Comparison of ENCODE assay signal across 28 cellular contexts in genomic region chrX:43735534-43735933, GRCh38.
"Had no signal": no experiment of that assay in that cellular context is flagged by ENCODE, and none has a peak within 500 bp of the region (broad histone marks: within the 10 kb centered on the region; RNA-seq: fewer than 3 reads in every experiment).

No MANE protein-coding gene starts in this region.

- H3K27ac ChIP-seq: colonic mucosa, epithelial cell of prostate, esophagus squamous epithelium, heart right ventricle, left lung, lower lobe of right lung had no signal

- H3K4me3 ChIP-seq: colonic mucosa, esophagus squamous epithelium, heart right ventricle, left lung, lower lobe of right lung, mucosa of descending colon had no signal

- H3K27me3 Mint-ChIP-seq: dendritic cell treated with granulocyte-macrophage colony-stimulating factor and Interleukin-4, amounts not matched to agents 40 ng/mL and 50 ng/mL, for 4 days had no signal

- H3K36me3 ChIP-seq: colonic mucosa, gastrocnemius medialis had no signal

- H3K4me1 Mint-ChIP-seq: naive B cell had no signal

- H3K36me3 Mint-ChIP-seq: mesothelial cell of epicardium, naive B cell had no signal

- H3K27me3 ChIP-seq: colonic mucosa, esophagus squamous epithelium, gastrocnemius medialis had no signal

- H3K27ac Mint-ChIP-seq: dendritic cell treated with granulocyte-macrophage colony-stimulating factor and Interleukin-4, amounts not matched to agents 40 ng/mL and 50 ng/mL, for 4 days; effector memory CD8-positive, alpha-beta T cell; endodermal cell; mesothelial cell of epicardium; naive B cell had no signal

- H3K9me3 Mint-ChIP-seq: dendritic cell treated with granulocyte-macrophage colony-stimulating factor and Interleukin-4, amounts not matched to agents 40 ng/mL and 50 ng/mL, for 4 days; effector memory CD8-positive, alpha-beta T cell had no signal

- ATAC-seq: effector memory CD8-positive, alpha-beta T cell; esophagus mucosa; heart right ventricle; left cardiac atrium; left ventricle myocardium superior; mucosa of descending colon had no signal

- DNase-seq: colonic mucosa; cortex of kidney; effector CD8-positive, alpha-beta T cell; effector memory CD8-positive, alpha-beta T cell; endodermal cell; erythroblast; esophagus squamous epithelium; foreskin fibroblast; foreskin melanocyte; glutamatergic neuron; head of caudate nucleus; heart right ventricle; hippocampal formation; left cardiac atrium; left lung; left ventricle myocardium superior; lower lobe of right lung; mesenchymal stem cell; mucosa of descending colon; naive B cell had no signal

- FAIRE-seq: endometrium, islet of Langerhans, keratinocyte had no signal

- H3K9me3 ChIP-seq: colonic mucosa, esophagus squamous epithelium, gastrocnemius medialis, heart right ventricle, left lung, lower lobe of right lung, mucosa of descending colon had no signal

- H3K4me3 Mint-ChIP-seq: dendritic cell treated with granulocyte-macrophage colony-stimulating factor and Interleukin-4, amounts not matched to agents 40 ng/mL and 50 ng/mL, for 4 days; effector memory CD8-positive, alpha-beta T cell; endodermal cell; mesothelial cell of epicardium; naive B cell had no signal

- H3K4me1 ChIP-seq: colonic mucosa, esophagus squamous epithelium, gastrocnemius medialis, heart right ventricle, left lung, lower lobe of right lung had no signal
